Comparison of ENCODE assay signal across 28 cellular contexts in the genomic region with DNA sequence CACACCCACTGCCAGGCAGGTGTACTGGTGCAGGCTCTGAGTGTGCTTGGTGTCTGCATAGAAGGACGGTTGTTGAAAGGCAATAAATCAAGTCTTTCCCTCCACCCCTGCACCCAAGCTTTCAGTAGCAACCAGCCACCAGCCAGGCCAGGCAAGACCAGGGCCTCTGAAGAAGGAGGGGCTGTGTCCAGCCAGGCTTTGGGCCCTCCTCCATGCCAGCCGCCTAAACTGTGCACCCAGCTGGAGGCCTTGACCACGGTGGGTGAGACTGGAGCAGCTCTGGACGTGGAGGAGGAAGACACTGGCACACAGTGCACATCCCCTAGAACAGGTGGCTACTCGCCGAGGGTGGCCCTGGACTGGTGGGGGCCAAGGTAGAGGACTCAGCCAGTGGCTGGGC. TPM values are rescaled to one million over a fixed set of nuclear protein-coding genes. Genes with fewer than 3 reads are reported as not detected.
"Had no signal": no experiment of that assay in that cellular context is flagged by ENCODE, and none has a peak within 500 bp of the region (broad histone marks: within the 10 kb centered on the region; RNA-seq: fewer than 3 reads in every experiment).

No MANE protein-coding gene starts in this region.

- H3K4me3 ChIP-seq: adrenal gland, neural progenitor cell, ovary, prostate gland, right atrium auricular region, tibial artery had no signal

- ATAC-seq: activated CD8-positive, alpha-beta T cell treated with anti-CD3 and anti-CD28 coated beads, Interleukin-2, amount 10 ng/mL, durations not matched to agents 7 days and 5 days; left ventricle myocardium superior; naive thymus-derived CD8-positive, alpha-beta T cell; stimulated activated naive CD8-positive, alpha-beta T cell treated with anti-CD3 and anti-CD28 coated beads, Interleukin-15, Interleukin-2, amounts not matched to agents 100 U/mL and 50 U/mL, for 24 hours had no signal

- H3K36me3 ChIP-seq: adrenal gland, neural progenitor cell, ovary, prostate gland, right atrium auricular region, tibial artery, WERI-Rb-1 had no signal

- DNase-seq: activated CD4-positive, alpha-beta T cell treated with anti-CD3 and anti-CD28 coated beads, Interleukin-2, amount 50 U/mL, for 1 hour; activated CD4-positive, CD25-positive, alpha-beta regulatory T cell treated with anti-CD3 and anti-CD28 coated beads, Interleukin-2, amount 50 U/mL, for 72 hours; activated CD8-positive, alpha-beta T cell treated with anti-CD3 and anti-CD28 coated beads, Interleukin-2, amount 10 ng/mL, durations not matched to agents 7 days and 5 days; activated gamma-delta T cell treated with Interleukin-2 at 50 U/mL for 16 hours; activated T-cell treated with anti-CD3 and anti-CD28 coated beads, Interleukin-2, amount 50 U/mL, for 1 hour; adrenal gland; cerebellar nuclear complex; effector CD4-positive, alpha-beta T cell; immature natural killer cell; kidney glomerular epithelial cell; left ventricle myocardium superior; mammary epithelial cell; naive thymus-derived CD8-positive, alpha-beta T cell; ovary; stimulated activated CD4-positive, alpha-beta T cell treated with anti-CD3 and anti-CD28 coated beads, Interleukin-4, amount 100 ng/mL, for 4 hours; stimulated activated naive CD8-positive, alpha-beta T cell treated with anti-CD3 and anti-CD28 coated beads, Interleukin-15, Interleukin-2, amounts not matched to agents 100 U/mL and 50 U/mL, for 24 hours; T-helper 1 cell; tibial artery; WERI-Rb-1 had no signal

- H3K9me3 ChIP-seq: adrenal gland, ovary, prostate gland, right atrium auricular region, tibial artery had no signal

- H3K27ac ChIP-seq: adrenal gland, neural progenitor cell, ovary, prostate gland, right atrium auricular region, tibial artery, WERI-Rb-1 had no signal

- H3K4me1 ChIP-seq: prostate gland had no signal

RNA-seq across cellular contexts. Expression of gene OLIG2, which starts 4.9 kb away (rescaled TPM):
- total RNA-seq: activated CD8-positive, alpha-beta T cell treated with anti-CD3 and anti-CD28 coated beads, Interleukin-2, amount 10 ng/mL, durations not matched to agents 7 days and 5 days; adrenal gland; bronchial epithelial cell; epithelial cell of proximal tubule; fibroblast of villous mesenchyme; left ventricle myocardium superior; mammary epithelial cell; naive thymus-derived CD8-positive, alpha-beta T cell; ovary; prostate gland; right atrium auricular region; subcutaneous adipose tissue; ureter had no signal

RNA-seq across cellular contexts. Expression of gene OLIG1, which starts 39.3 kb away (rescaled TPM):
- total RNA-seq: activated CD8-positive, alpha-beta T cell treated with anti-CD3 and anti-CD28 coated beads, Interleukin-2, amount 10 ng/mL, durations not matched to agents 7 days and 5 days; bronchial epithelial cell; epithelial cell of proximal tubule; fibroblast of villous mesenchyme; mammary epithelial cell; mesothelial cell of epicardium; naive thymus-derived CD8-positive, alpha-beta T cell; ovary; right atrium auricular region; subcutaneous adipose tissue; ureter had no signal
